9 cellular contexts compared by ENCODE assay signal in the genomic region with DNA sequence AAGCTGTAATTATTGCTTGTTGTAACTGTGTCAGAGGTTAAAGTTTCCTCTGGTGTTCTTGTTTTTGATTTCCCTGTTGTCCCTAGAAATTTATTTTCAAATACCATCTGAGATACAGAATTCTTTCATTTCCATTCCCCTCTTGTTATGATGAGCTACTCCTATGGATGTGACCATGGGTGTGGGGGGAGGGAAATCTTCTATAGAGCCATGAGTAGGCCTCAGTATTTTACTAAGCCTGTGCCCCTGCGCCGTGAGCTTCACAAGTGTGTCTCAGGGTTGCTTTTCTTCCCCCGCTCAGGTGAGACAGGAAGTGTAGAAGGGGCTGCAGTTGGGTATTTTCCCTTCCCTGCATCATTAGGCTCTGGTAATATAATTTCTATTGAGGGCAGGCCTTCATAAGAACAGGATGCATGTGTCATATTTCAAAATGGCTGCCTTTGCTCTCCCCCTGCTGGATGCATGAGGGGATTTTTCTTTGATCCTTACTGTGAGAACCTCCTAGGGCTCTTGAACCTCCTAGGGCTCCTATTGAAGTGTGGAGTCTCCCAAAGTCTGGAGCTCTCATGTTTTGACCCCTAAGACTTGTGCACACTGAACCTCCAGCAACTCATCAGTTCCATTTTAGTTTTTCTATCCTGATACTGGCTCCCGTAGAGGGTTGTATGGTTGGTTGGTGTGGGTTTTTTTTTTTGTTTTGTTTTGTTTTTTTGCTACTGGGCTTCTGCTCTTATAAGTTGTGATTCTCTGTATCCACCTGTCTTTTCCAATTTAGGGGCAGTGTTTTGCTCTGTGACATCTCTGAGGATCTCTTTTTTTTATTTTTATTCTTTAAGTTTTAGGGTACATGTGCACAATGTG.
DNase-seq lines count a peak whose midpoint lies in the region; ATAC-seq and TF ChIP-seq lines count a peak whose summit lies in the region.
"Had no signal": no experiment of that assay in that cellular context is flagged by ENCODE, and none has a peak within 500 bp of the region (broad histone marks: within the 10 kb centered on the region; RNA-seq: fewer than 3 reads in every experiment).

No MANE protein-coding gene starts in this region.

- CTCF ChIA-PET in PC-3 (lab: Charles Lee): no interaction called here

- POLR2A ChIA-PET in PC-3 (lab: Charles Lee; ENCODE audit: unreplicated experiment): no interaction called here

- no peaks in the 10 kb centered on the region for H3F3A ChIP-seq in PC-3 (ENCODE audit: low read length, unreplicated experiment)

- no peaks in the 10 kb centered on the region for H3K4me1 Mint-ChIP-seq in glutamatergic neuron (ENCODE audit: low read depth, unreplicated experiment)

- H3K4me1 ChIP-seq in PC-3 (ENCODE audit: insufficient read depth, low read length): peaks cover 12% of the 10 kb centered on the region
- H3K4me1 ChIP-seq: A549 had no signal

- no peak overlapping the region for H3K9ac ChIP-seq in PC-3 (ENCODE audit: low read length)

- BruUV-seq in PC-3 (replicated peaks; lab: Mats Ljungman, UMichigan): no TSS peak

- H4K20me1 ChIP-seq in PC-3 (ENCODE audit: low read length): no peaks in the 10 kb centered on the region

- DNase-seq in DMS153 (lab: John Stamatoyannopoulos, UW) (peak; percentile 14), DMS153 treated with DMSO at 0.1 percent for 48 hours (lab: John Stamatoyannopoulos, UW; ENCODE audit: unreplicated experiment) (no peak), PC-3 (peak; percentile 44), glutamatergic neuron (peak; percentile 70), skeletal muscle cell (ENCODE audit: low read depth) (peak; percentile 36), SW 1271 (lab: John Stamatoyannopoulos, UW) (no peak)
- DNase-seq in activated CD8-positive, alpha-beta memory T cell treated with anti-CD3 and anti-CD28 coated beads, Interleukin-2, amount 50 U/mL, for 4 hours: no peak

- H3K79me2 ChIP-seq in PC-3 (ENCODE audit: low read length): no peaks in the 10 kb centered on the region

- intact Hi-C loops in PC-3 (cut with micrococcal nuclease): loop anchor here (2.0 to 5.0 kb wide), 2 partner anchors 106 to 161 kb away; no protein-coding TSS in a partner anchor

- H3K9me3 ChIP-seq in PC-3 (ENCODE audit: low read length): 0 out of 2 replicates have a peak, but pooled peaks cover 4% of the 10 kb centered on the region
- H3K9me3 ChIP-seq: A549 had no signal

- no peaks in the 10 kb centered on the region for H3K36me3 Mint-ChIP-seq in glutamatergic neuron (ENCODE audit: unreplicated experiment)

- peaks cover 2% of the 10 kb centered on the region for H3K27me3 Mint-ChIP-seq in glutamatergic neuron (ENCODE audit: unreplicated experiment)

- no peaks in the 10 kb centered on the region for H3K27me3 ChIP-seq in PC-3 (ENCODE audit: low read length)

- H3K4me2 ChIP-seq in PC-3 (ENCODE audit: low read length): no peak overlapping the region
- H3K4me2 ChIP-seq: A549 had no signal

- H3K27ac Mint-ChIP-seq in glutamatergic neuron (ENCODE audit: unreplicated experiment): no peak overlapping the region

- TF ChIP-seq CTCF in PC-3 (conservative IDR thresholded peaks at IDR 0.05; ENCODE audit: low read depth, low read length) (peak; percentile 62), glutamatergic neuron (IDR thresholded peaks at IDR 0.05; ENCODE audit: partially characterized antibody, unreplicated experiment) (peak; percentile 76)

- H3K9me2 ChIP-seq in PC-3 (replicated peaks; ENCODE audit: low read length): no peaks in the 10 kb centered on the region

- ATAC-seq in HG02884 (IDR thresholded peaks at IDR 0.05; ENCODE audit: unreplicated experiment) (peak; percentile 89), PC-3 (no peak)

- no peak overlapping the region for H3K27ac ChIP-seq in PC-3 (ENCODE audit: low read length)
- H3K27ac ChIP-seq: A549 had no signal

- H2AFZ ChIP-seq in PC-3 (ENCODE audit: low read length): peak overlapping the region; percentile 7; the same call in 1 of the 2 replicates

- H3K9me3 Mint-ChIP-seq in glutamatergic neuron (ENCODE audit: unreplicated experiment): no peaks in the 10 kb centered on the region

- no peaks in the 10 kb centered on the region for H3K36me3 ChIP-seq in PC-3 (ENCODE audit: low read depth, low read length)

- H3K4me3 ChIP-seq in PC-3 (ENCODE audit: low read length) (no peak overlapping the region), skeletal muscle cell (ENCODE audit: low read depth, low read length) (no peak overlapping the region)
- H3K4me3 ChIP-seq: A549 had no signal

- H3K4me3 Mint-ChIP-seq in glutamatergic neuron (ENCODE audit: unreplicated experiment): no peak overlapping the region

Comparison
In these comparisons a context has a peak if more than half of its experiments do, and no peak if none do; other contexts are left out.
1. DNase-seq: peak in DMS153 (single experiment), PC-3 (single experiment), glutamatergic neuron (single experiment) and skeletal muscle cell (single experiment); none in DMS153 treated with DMSO at 0.1 percent for 48 hours (single experiment), SW 1271 (0 of 2) and activated CD8-positive, alpha-beta memory T cell treated with anti-CD3 and anti-CD28 coated beads, Interleukin-2, amount 50 U/mL, for 4 hours (single experiment).